In genomic region chr22:19482297-19482696, GRCh38 we compare ENCODE assay signal across 28 cellular contexts. TPM values are rescaled to one million over a fixed set of nuclear protein-coding genes. Genes with fewer than 3 reads are reported as not detected.
"Had no signal": no experiment of that assay in that cellular context is flagged by ENCODE, and none has a peak within 500 bp of the region (broad histone marks: within the 10 kb centered on the region; RNA-seq: fewer than 3 reads in every experiment).

No MANE protein-coding gene starts in this region.

- H3K9me3 Mint-ChIP-seq: dendritic cell treated with granulocyte-macrophage colony-stimulating factor and Interleukin-4, amounts not matched to agents 40 ng/mL and 50 ng/mL, for 4 days; mesothelial cell of epicardium; nephron; neural progenitor cell; stimulated activated effector memory CD8-positive, alpha-beta T cell treated with anti-CD3 and anti-CD28 coated beads, Interleukin-12 subunit alpha, Interleukin-12 subunit beta, amount 100 ng/mL, for 72 hours; type B pancreatic cell had no signal

- DNase-seq: effector memory CD4-positive, alpha-beta T cell; erythroblast; esophagus squamous epithelium; foreskin melanocyte; glutamatergic neuron; heart right ventricle; hippocampal formation; left cardiac atrium; left lung; mesenchymal stem cell; naive thymus-derived CD4-positive, alpha-beta T cell; stimulated activated CD4-positive, alpha-beta T cell treated with anti-CD3 and anti-CD28 coated beads, Interleukin-2, amount 100 ng/mL, for 24 hours; stimulated activated CD4-positive, alpha-beta T cell treated with anti-CD3 and anti-CD28 coated beads, Interleukin-4, amount 100 ng/mL, for 24 hours; stimulated activated naive CD4-positive, alpha-beta T cell treated with Interleukin-2 at 50 U/mL for 16 hours; substantia nigra; testis had no signal

- H3K4me3 Mint-ChIP-seq: dendritic cell treated with granulocyte-macrophage colony-stimulating factor and Interleukin-4, amounts not matched to agents 40 ng/mL and 50 ng/mL, for 4 days; mesothelial cell of epicardium; naive thymus-derived CD4-positive, alpha-beta T cell; neural progenitor cell; stimulated activated effector memory CD8-positive, alpha-beta T cell treated with anti-CD3 and anti-CD28 coated beads, Interleukin-12 subunit alpha, Interleukin-12 subunit beta, amount 100 ng/mL, for 72 hours; type B pancreatic cell had no signal

- H3K27ac Mint-ChIP-seq: dendritic cell treated with granulocyte-macrophage colony-stimulating factor and Interleukin-4, amounts not matched to agents 40 ng/mL and 50 ng/mL, for 4 days; mesothelial cell of epicardium; naive thymus-derived CD4-positive, alpha-beta T cell; nephron; neural progenitor cell; progenitor cell of endocrine pancreas; stimulated activated effector memory CD8-positive, alpha-beta T cell treated with anti-CD3 and anti-CD28 coated beads, Interleukin-12 subunit alpha, Interleukin-12 subunit beta, amount 100 ng/mL, for 72 hours; type B pancreatic cell had no signal

- H3K4me2 ChIP-seq: neural progenitor cell, smooth muscle cell had no signal

- H3K4me3 ChIP-seq: esophagus squamous epithelium, heart right ventricle, left lung, neural progenitor cell, smooth muscle cell, testis, tibial artery had no signal

- H3K27me3 Mint-ChIP-seq: dendritic cell treated with granulocyte-macrophage colony-stimulating factor and Interleukin-4, amounts not matched to agents 40 ng/mL and 50 ng/mL, for 4 days; naive thymus-derived CD4-positive, alpha-beta T cell; progenitor cell of endocrine pancreas; type B pancreatic cell had no signal

- H3K36me3 ChIP-seq: esophagus squamous epithelium, heart right ventricle, tibial artery had no signal

- H3K27me3 ChIP-seq: esophagus squamous epithelium, heart right ventricle, left lung, neural progenitor cell, testis, tibial artery had no signal

- ATAC-seq: heart right ventricle; left cardiac atrium; left lung; naive thymus-derived CD4-positive, alpha-beta T cell; sciatic nerve; stimulated activated effector memory CD8-positive, alpha-beta T cell treated with anti-CD3 and anti-CD28 coated beads, Interleukin-12 subunit alpha, Interleukin-12 subunit beta, amount 100 ng/mL, for 72 hours had no signal

- H2AFZ ChIP-seq: neural progenitor cell, parathyroid adenoma had no signal

- H3K9ac ChIP-seq: neural progenitor cell, parathyroid adenoma had no signal

- H3K9me3 ChIP-seq: esophagus squamous epithelium, heart right ventricle, left lung, testis, tibial artery had no signal

- H3K36me3 Mint-ChIP-seq: mesothelial cell of epicardium had no signal

- H3K27ac ChIP-seq: heart right ventricle, left lung, neural progenitor cell, parathyroid adenoma, testis, tibial artery had no signal

RNA-seq across cellular contexts. Expression of gene CDC45, which starts 2.6 kb away (rescaled TPM):
- total RNA-seq: sciatic nerve had no signal

RNA-seq across cellular contexts. Expression of gene CLDN5, which starts 41.9 kb away (rescaled TPM):
- total RNA-seq: mesothelial cell of epicardium, osteoblast, progenitor cell of endocrine pancreas, smooth muscle cell had no signal
